12 cellular contexts compared by ENCODE assay signal in the genomic region with DNA sequence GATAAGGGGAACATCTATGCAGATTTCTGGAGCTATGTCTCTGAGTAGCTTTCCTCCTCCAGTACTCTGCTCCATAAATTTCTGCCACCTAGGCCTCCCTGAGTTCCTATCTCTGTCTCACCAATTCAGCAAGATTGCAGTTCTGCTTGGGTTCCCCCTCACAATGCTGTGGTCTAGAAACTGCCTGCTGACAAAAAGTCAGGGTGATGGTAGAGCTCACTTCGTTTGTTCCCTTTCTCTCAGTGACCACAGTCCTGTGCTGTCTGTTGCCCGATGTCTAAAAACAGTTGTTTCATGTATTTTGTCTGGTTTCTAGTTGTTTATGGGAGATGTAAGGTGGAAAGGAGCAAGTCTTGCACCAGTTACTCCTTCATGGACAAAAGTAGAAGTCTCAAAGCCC. TPM values are rescaled to one million over a fixed set of nuclear protein-coding genes. Genes with fewer than 3 reads are reported as not detected.
DNase-seq lines count a peak whose midpoint lies in the region; ATAC-seq and TF ChIP-seq lines count a peak whose summit lies in the region.
"Had no signal": no experiment of that assay in that cellular context is flagged by ENCODE, and none has a peak within 500 bp of the region (broad histone marks: within the 10 kb centered on the region; RNA-seq: fewer than 3 reads in every experiment).

No MANE protein-coding gene starts in this region.

- peaks cover 0 to 5% (median 0%) of the 10 kb centered on the region in 11 experiments; a peak in 1 of 22 replicates for H4K20me1 ChIP-seq in BLaER1 treated with 17β-estradiol and CSF1 and Interleukin-3, amounts not matched to agents 10 nM and 100 nM

- DNase-seq in activated CD8-positive, alpha-beta T cell treated with anti-CD3 and anti-CD28 coated beads for 36 hours = no peak
- DNase-seq in stimulated activated CD4-positive, alpha-beta T cell treated with anti-CD3 and anti-CD28 coated beads, Interleukin-1b, Interleukin-23, amount 100 ng/mL, for 48 hours = no peak
- no peak for DNase-seq in erythroblast (lab: John Stamatoyannopoulos, UW)
- no peak for DNase-seq in chondrocyte (ENCODE audit: low spot score)
- DNase-seq: cerebellar nuclear complex, NCI-H69, T-helper 2 cell had no signal

- peaks cover 0 to 34% (median 20%) of the 10 kb centered on the region in 10 experiments; a peak in 16 of 20 replicates for H3K4me1 ChIP-seq in BLaER1 treated with 17β-estradiol and CSF1 and Interleukin-3, amounts not matched to agents 10 nM and 100 nM

- POLR2A ChIA-PET in activated CD8-positive, alpha-beta T cell treated with anti-CD3 and anti-CD28 coated beads for 36 hours (lab: Charles Lee) = no interaction called here

- H3K36me3 Mint-ChIP-seq in activated CD8-positive, alpha-beta T cell treated with anti-CD3 and anti-CD28 coated beads for 36 hours (ENCODE audit: low read depth) = peaks cover 2% of the 10 kb centered on the region
- H3K36me3 Mint-ChIP-seq in chondrocyte (ENCODE audit: low read depth) = no peaks in the 10 kb centered on the region

- peaks cover 22% of the 10 kb centered on the region for H3K4me1 Mint-ChIP-seq in activated CD8-positive, alpha-beta T cell treated with anti-CD3 and anti-CD28 coated beads for 36 hours (ENCODE audit: low read depth)
- H3K4me1 Mint-ChIP-seq in chondrocyte (ENCODE audit: low read depth) = peaks cover 27% of the 10 kb centered on the region

- peaks cover 0 to 19% (median 10%) of the 10 kb centered on the region in 11 experiments; a peak in 11 of 22 replicates for H3K9me3 ChIP-seq in BLaER1 treated with 17β-estradiol and CSF1 and Interleukin-3, amounts not matched to agents 10 nM and 100 nM (replicated peaks in 1 of 11)

- CTCF ChIA-PET in activated CD8-positive, alpha-beta T cell treated with anti-CD3 and anti-CD28 coated beads for 36 hours (lab: Charles Lee) = no interaction called here

- H3K27me3 Mint-ChIP-seq in activated CD8-positive, alpha-beta T cell treated with anti-CD3 and anti-CD28 coated beads for 36 hours = no peaks in the 10 kb centered on the region
- no peaks in the 10 kb centered on the region for H3K27me3 Mint-ChIP-seq in chondrocyte (ENCODE audit: low read depth)

- H3K4me2 ChIP-seq in BLaER1 treated with 17β-estradiol and CSF1 and Interleukin-3, amounts not matched to agents 10 nM and 100 nM = peak overlapping the region in 10 of 11 experiments; percentile 12 to 52 (median 26); a peak in 16 of 22 replicates

- H3K4me3 Mint-ChIP-seq in activated CD8-positive, alpha-beta T cell treated with anti-CD3 and anti-CD28 coated beads for 36 hours = no peak overlapping the region
- no peak overlapping the region for H3K4me3 Mint-ChIP-seq in chondrocyte (ENCODE audit: unreplicated experiment)

- H3K27me3 ChIP-seq in BLaER1 treated with 17β-estradiol and CSF1 and Interleukin-3, amounts not matched to agents 10 nM and 100 nM = peaks cover 35 to 95% (median 73%) of the 10 kb centered on the region in 11 experiments

- ATAC-seq in GM19351 (IDR thresholded peaks at IDR 0.05; ENCODE audit: unreplicated experiment) (peak; percentile 92), HG02798 (IDR thresholded peaks at IDR 0.05; ENCODE audit: poor library complexity, unreplicated experiment) (peak; percentile 92), HG03565 (IDR thresholded peaks at IDR 0.05; ENCODE audit: unreplicated experiment) (peak; percentile 95)
- no peak for ATAC-seq in activated CD8-positive, alpha-beta T cell treated with anti-CD3 and anti-CD28 coated beads for 36 hours
- ATAC-seq: HepG2 had no signal

- no peak for TF ChIP-seq CTCF in activated CD8-positive, alpha-beta T cell treated with anti-CD3 and anti-CD28 coated beads for 36 hours (IDR thresholded peaks at IDR 0.05)
- TF ChIP-seq CTCF in chondrocyte (IDR thresholded peaks at IDR 0.05) = no peak

- no peak overlapping the region for H3K4me3 ChIP-seq in BLaER1 treated with 17β-estradiol and CSF1 and Interleukin-3, amounts not matched to agents 10 nM and 100 nM

- no peak overlapping the region for H3K27ac Mint-ChIP-seq in activated CD8-positive, alpha-beta T cell treated with anti-CD3 and anti-CD28 coated beads for 36 hours
- H3K27ac Mint-ChIP-seq in chondrocyte (ENCODE audit: unreplicated experiment) = no peak overlapping the region

- TF ChIP-seq POLR2A in erythroblast (IDR thresholded peaks at IDR 0.05; ENCODE audit: low read length) = no peak

- no peaks in the 10 kb centered on the region for H3K36me3 ChIP-seq in BLaER1 treated with 17β-estradiol and CSF1 and Interleukin-3, amounts not matched to agents 10 nM and 100 nM

- H3K9me3 Mint-ChIP-seq in activated CD8-positive, alpha-beta T cell treated with anti-CD3 and anti-CD28 coated beads for 36 hours = no peaks in the 10 kb centered on the region
- peaks cover 2% of the 10 kb centered on the region for H3K9me3 Mint-ChIP-seq in chondrocyte (ENCODE audit: low read depth)

- 0 out of 22 replicates have a peak overlapping the region, but pooled peaks of 1 of the 11 experiments have one; percentile 4 for H3K9ac ChIP-seq in BLaER1 treated with 17β-estradiol and CSF1 and Interleukin-3, amounts not matched to agents 10 nM and 100 nM

- H3K27ac ChIP-seq in BLaER1 treated with 17β-estradiol and CSF1 and Interleukin-3, amounts not matched to agents 10 nM and 100 nM = peak overlapping the region in 1 of 11 experiments; percentile 5; a peak in 1 of 22 replicates

- intact Hi-C loops in activated CD8-positive, alpha-beta T cell treated with anti-CD3 and anti-CD28 coated beads for 36 hours (cut with micrococcal nuclease) = no loop called here

RNA-seq across cellular contexts. Expression of gene AMMECR1, which starts 41.1 kb away (rescaled TPM):
- total RNA-seq in activated CD8-positive, alpha-beta T cell treated with anti-CD3 and anti-CD28 coated beads for 36 hours = 1 to 10 TPM; 7.6 to 8.4 TPM
- 16.5 to 17.9 TPM (median 17.8 TPM) in 3 replicates for total RNA-seq in chondrocyte
